Comparison of ENCODE assay signal across 8 cellular contexts in genomic region chr1:232629250-232630046, GRCh38. TPM values are rescaled to one million over a fixed set of nuclear protein-coding genes. Genes with fewer than 3 reads are reported as not detected.
DNase-seq lines count a peak whose midpoint lies in the region; ATAC-seq lines count a peak whose summit lies in the region.

No MANE protein-coding gene starts in this region.

- no peaks in the 10 kb centered on the region for H3K36me3 ChIP-seq in rectal smooth muscle tissue (ENCODE audit: control insufficient read depth, insufficient read depth, low read length)

- peak overlapping the region; percentile 57 for H3K27ac ChIP-seq in rectal smooth muscle tissue (ENCODE audit: low read depth, low read length)

- H3K9me3 Mint-ChIP-seq in activated naive CD4-positive, alpha-beta T cell treated with anti-CD3 and anti-CD28 coated beads, Interleukin-2, amount 10 ng/mL, durations not matched to agents 7 days and 5 days = no peaks in the 10 kb centered on the region

- peak overlapping the region; percentile 69 for H3K4me3 ChIP-seq in rectal smooth muscle tissue (ENCODE audit: low read length)

- peaks cover 30% of the 10 kb centered on the region for H3K4me1 Mint-ChIP-seq in activated naive CD4-positive, alpha-beta T cell treated with anti-CD3 and anti-CD28 coated beads, Interleukin-2, amount 10 ng/mL, durations not matched to agents 7 days and 5 days

- DNase-seq in NCI-H2081 (lab: John Stamatoyannopoulos, UW) (peak; percentile 12 to 45), NCI-H2081 treated with DMSO at 0.1 percent for 48 hours (lab: John Stamatoyannopoulos, UW) (no peak), NCI-H2227 (lab: John Stamatoyannopoulos, UW; ENCODE audit: unreplicated experiment) (peak; percentile 53), left ventricle myocardium superior (peak; percentile 71), NK-92 (lab: John Stamatoyannopoulos, UW; ENCODE audit: unreplicated experiment) (no peak)
- no peak for DNase-seq in activated naive CD4-positive, alpha-beta T cell treated with anti-CD3 and anti-CD28 coated beads, Interleukin-2, amount 10 ng/mL, durations not matched to agents 7 days and 5 days

- peak overlapping the region; percentile 78 for H3K4me3 Mint-ChIP-seq in activated naive CD4-positive, alpha-beta T cell treated with anti-CD3 and anti-CD28 coated beads, Interleukin-2, amount 10 ng/mL, durations not matched to agents 7 days and 5 days

- H3K4me1 ChIP-seq in rectal smooth muscle tissue (ENCODE audit: control insufficient read depth, insufficient read depth, low read length) = peaks cover 8% of the 10 kb centered on the region

- ATAC-seq in HG02610 (IDR thresholded peaks at IDR 0.05; ENCODE audit: unreplicated experiment) (peak; percentile 51), left ventricle myocardium superior (peak; percentile 8)

- peaks cover 45% of the 10 kb centered on the region for H3K27me3 Mint-ChIP-seq in activated naive CD4-positive, alpha-beta T cell treated with anti-CD3 and anti-CD28 coated beads, Interleukin-2, amount 10 ng/mL, durations not matched to agents 7 days and 5 days

- CTCF ChIA-PET in activated naive CD4-positive, alpha-beta T cell treated with anti-CD3 and anti-CD28 coated beads, Interleukin-2, amount 10 ng/mL, durations not matched to agents 7 days and 5 days (lab: Charles Lee) = no interaction called here

- peak overlapping the region; percentile 71 for H3K27ac Mint-ChIP-seq in activated naive CD4-positive, alpha-beta T cell treated with anti-CD3 and anti-CD28 coated beads, Interleukin-2, amount 10 ng/mL, durations not matched to agents 7 days and 5 days

- intact Hi-C loops in left ventricle myocardium superior (cut with micrococcal nuclease) = loop anchor here (5.0 to 10.0 kb wide), 4 partner anchors 75 to 417 kb away; no protein-coding TSS in a partner anchor

- H3K36me3 Mint-ChIP-seq in activated naive CD4-positive, alpha-beta T cell treated with anti-CD3 and anti-CD28 coated beads, Interleukin-2, amount 10 ng/mL, durations not matched to agents 7 days and 5 days = no peaks in the 10 kb centered on the region

- H3K27me3 ChIP-seq in rectal smooth muscle tissue (ENCODE audit: control insufficient read depth, insufficient read depth, low read length) = no peaks in the 10 kb centered on the region

- peak overlapping the region; percentile 24 for H3K9ac ChIP-seq in rectal smooth muscle tissue (ENCODE audit: low read length)

RNA-seq across cellular contexts. Expression of gene SIPA1L2, which starts 0.5 kb away (rescaled TPM):
- 127 TPM for total RNA-seq in left ventricle myocardium superior

Comparison
In these comparisons a context has a peak if more than half of its experiments do, and no peak if none do; other contexts are left out.
1. DNase-seq: peak in NCI-H2081 (2 of 2), NCI-H2227 (single experiment) and left ventricle myocardium superior (single experiment); none in NCI-H2081 treated with DMSO at 0.1 percent for 48 hours (single experiment), activated naive CD4-positive, alpha-beta T cell treated with anti-CD3 and anti-CD28 coated beads, Interleukin-2, amount 10 ng/mL, durations not matched to agents 7 days and 5 days (single experiment) and NK-92 (single experiment).